Comparison of ENCODE assay signal across 16 cellular contexts in the genomic region with DNA sequence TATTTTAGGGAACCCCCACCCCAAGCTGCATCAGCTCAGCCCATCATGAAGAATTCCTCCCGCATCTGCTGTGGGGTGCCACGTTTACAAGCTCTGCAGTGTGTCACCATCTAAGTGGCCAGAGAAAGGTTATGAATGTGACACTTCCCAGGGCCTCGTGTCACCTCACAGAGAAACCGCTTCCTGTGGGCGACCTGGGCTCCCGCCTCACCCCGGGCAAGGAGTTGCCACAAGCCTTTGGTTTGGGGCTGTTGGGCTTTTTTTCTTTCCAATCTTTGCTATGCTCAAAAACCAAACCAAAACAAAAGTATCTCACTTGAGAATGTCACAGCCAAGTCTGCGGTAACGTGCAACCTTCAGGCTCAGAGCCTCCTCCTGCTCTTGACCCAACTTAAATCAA.
DNase-seq lines count a peak whose midpoint lies in the region; ATAC-seq, FAIRE-seq and TF ChIP-seq lines count a peak whose summit lies in the region.
"Had no signal": no experiment of that assay in that cellular context is flagged by ENCODE, and none has a peak within 500 bp of the region (broad histone marks: within the 10 kb centered on the region; RNA-seq: fewer than 3 reads in every experiment).

No MANE protein-coding gene starts in this region.

- no peak overlapping the region for H2BK120ac ChIP-seq in H1 (replicated peaks; ENCODE audit: low read depth, low read length)

- no peak overlapping the region for H3K9ac ChIP-seq in H1 (replicated peaks in 1 of 4; ENCODE audit: extremely low read depth in 1 of 4, low read depth in 3 of 4, low read length in 3 of 4)
- H3K9ac ChIP-seq: GM23248 had no signal

- H3K27ac Mint-ChIP-seq in activated CD8-positive, alpha-beta T cell treated with anti-CD3 and anti-CD28 coated beads for 36 hours = no peak overlapping the region

- no peak overlapping the region for H2AFZ ChIP-seq in H1 (ENCODE audit: low read length)
- H2AFZ ChIP-seq: GM23248 had no signal

- no peaks in the 10 kb centered on the region for H3K36me3 Mint-ChIP-seq in activated CD8-positive, alpha-beta T cell treated with anti-CD3 and anti-CD28 coated beads for 36 hours (ENCODE audit: low read depth)

- CTCF ChIA-PET in activated CD8-positive, alpha-beta T cell treated with anti-CD3 and anti-CD28 coated beads for 36 hours (lab: Charles Lee) = no interaction called here
- CTCF ChIA-PET in H1 (lab: Charles Lee; ENCODE audit: partially characterized antibody) = interaction anchor here (0.9 to 2.1 kb wide), 5 partner anchors 9 to 81 kb away, joined by 3 to 4 read pairs (median 3); no protein-coding TSS in a partner anchor

- H4K20me1 ChIP-seq in H1 (replicated peaks in 1 of 2; ENCODE audit: control insufficient read depth in 1 of 2, insufficient read depth in 2 of 2, low read length in 2 of 2) = no peaks in the 10 kb centered on the region

- H3K18ac ChIP-seq in H1 (ENCODE audit: extremely low read depth, low read length) = no peak overlapping the region

- no peak for FAIRE-seq in H1 (lab: Jason Lieb, UNC)

- H3K4ac ChIP-seq in H1 (replicated peaks; ENCODE audit: insufficient read length, low read depth, low read length) = no peak overlapping the region

- H3K4me1 ChIP-seq in H1 (replicated peaks in 1 of 4; ENCODE audit: control insufficient read depth in 3 of 4, insufficient read depth in 4 of 4, low read length in 3 of 4) = peaks cover 3 to 9% (median 6%) of the 10 kb centered on the region in 4 experiments; a peak in 6 of 7 replicates
- peaks cover 8 to 9% of the 10 kb centered on the region in 2 donors for H3K4me1 ChIP-seq in aorta (ENCODE audit: control insufficient read depth in 1 of 2, insufficient read depth in 2 of 2, low read length in 2 of 2)
- H3K4me1 ChIP-seq: Caco-2, vagina had no signal

- H2BK20ac ChIP-seq in H1 (ENCODE audit: low read length) = no peak overlapping the region

- peaks cover 21% of the 10 kb centered on the region for H3K4me1 Mint-ChIP-seq in activated CD8-positive, alpha-beta T cell treated with anti-CD3 and anti-CD28 coated beads for 36 hours (ENCODE audit: low read depth)

- H4K91ac ChIP-seq in H1 (replicated peaks; ENCODE audit: insufficient read length, low read length) = no peak overlapping the region

- H3K79me2 ChIP-seq in H1 (ENCODE audit: control insufficient read depth in 1 of 2, insufficient read depth in 2 of 2, low read length in 2 of 2) = no peaks in the 10 kb centered on the region

- H3K14ac ChIP-seq in H1 (ENCODE audit: insufficient read length) = no peak overlapping the region

- TF ChIP-seq RAD21 in H1 (IDR thresholded peaks at IDR 0.05 in 1 of 2, conservative IDR thresholded peaks at IDR 0.05 in 1 of 2; ENCODE audit: low read depth in 2 of 2, low read length in 2 of 2) = no peak

- no peak overlapping the region for H2AK5ac ChIP-seq in H1 (ENCODE audit: low read depth, low read length)

- no peak for TF ChIP-seq EP300 in H1 (IDR thresholded peaks at IDR 0.05; ENCODE audit: borderline replicate concordance in 1 of 2, low read depth in 2 of 2, low read length in 2 of 2)

- H3K4me3 ChIP-seq in H1 (ENCODE audit: extremely low read depth in 1 of 4, insufficient read depth in 2 of 4, low read depth in 3 of 4, low read length in 4 of 4) = no peak overlapping the region
- no peak overlapping the region for H3K4me3 ChIP-seq in aorta (ENCODE audit: low read length in 2 of 2)
- H3K4me3 ChIP-seq: GM23248, left ventricle myocardium inferior, mucosa of descending colon, vagina had no signal

- H3K56ac ChIP-seq in H1 (replicated peaks; ENCODE audit: insufficient read length, low read depth, low read length) = no peak overlapping the region

- 96% methylated on average over 9 of the region's 9 CpGs; no CpG with 5 or more reads in 1 of the 2 experiments for WGBS in H1 (ENCODE audit: extremely low coverage in 1 of 2, insufficient coverage in 1 of 2, insufficient read length in 1 of 2, insufficient replicate concordance in 2 of 2, low coverage in 1 of 2, low lambda C conversion rate in 2 of 2, missing lambda C conversion rate in 1 of 2), 2 experiments
- 11 to 18% methylated on average over 9 of the region's 9 CpGs for WGBS in aorta, 2 donors

- H4K5ac ChIP-seq in H1 (ENCODE audit: insufficient read length, low read depth, low read length) = no peak overlapping the region

- H3K27ac ChIP-seq in H1 (ENCODE audit: low read depth, low read length) (no peak overlapping the region), aorta (ENCODE audit: low read depth in 1 of 2, low read length in 2 of 2) (peak overlapping the region; percentile 24 to 93)
- H3K27ac ChIP-seq: GM23248, left ventricle myocardium inferior, vagina had no signal

- TF ChIP-seq POLR2A in H1 (IDR thresholded peaks at IDR 0.05; ENCODE audit: control extremely low read depth in 1 of 2, low read depth in 2 of 2, low read length in 2 of 2) = no peak

- no peaks in the 10 kb centered on the region for H3K9me3 Mint-ChIP-seq in activated CD8-positive, alpha-beta T cell treated with anti-CD3 and anti-CD28 coated beads for 36 hours

- no peak overlapping the region for H2BK12ac ChIP-seq in H1 (ENCODE audit: low read depth, low read length)

- intact Hi-C loops in activated CD8-positive, alpha-beta T cell treated with anti-CD3 and anti-CD28 coated beads for 36 hours (cut with micrococcal nuclease) = no loop called here
- intact Hi-C loops in aorta (cut with DNase I) = no loop called here

- no peak overlapping the region for H3K4me3 Mint-ChIP-seq in activated CD8-positive, alpha-beta T cell treated with anti-CD3 and anti-CD28 coated beads for 36 hours

- no peak overlapping the region for H2BK15ac ChIP-seq in H1 (ENCODE audit: low read length)

- H3K36me3 ChIP-seq in H1 (ENCODE audit: control insufficient read depth in 2 of 4, insufficient read depth in 4 of 4, low read length in 3 of 4) = no peaks in the 10 kb centered on the region
- H3K36me3 ChIP-seq in aorta (ENCODE audit: control insufficient read depth in 1 of 2, insufficient read depth in 2 of 2, low read length in 1 of 2) = no peaks in the 10 kb centered on the region
- H3K36me3 ChIP-seq: left ventricle myocardium inferior, vagina had no signal

- H3K23ac ChIP-seq in H1 (ENCODE audit: insufficient read length) = no peak overlapping the region

- peaks cover 3% of the 10 kb centered on the region for H3K27me3 Mint-ChIP-seq in activated CD8-positive, alpha-beta T cell treated with anti-CD3 and anti-CD28 coated beads for 36 hours

- peaks cover 0 to 5% (median 0%) of the 10 kb centered on the region in 4 experiments; a peak in 1 of 7 replicates for H3K27me3 ChIP-seq in H1 (replicated peaks in 1 of 4; ENCODE audit: control insufficient read depth in 3 of 4, extremely low read depth in 1 of 4, insufficient read depth in 3 of 4, low read length in 3 of 4)
- H3K27me3 ChIP-seq in aorta (ENCODE audit: control insufficient read depth in 1 of 2, insufficient read depth in 2 of 2, low read length in 1 of 2) = no peaks in the 10 kb centered on the region
- H3K27me3 ChIP-seq: vagina had no signal

- peak in 2 of 3 donors; percentile 1 to 14 for DNase-seq in stimulated activated CD4-positive, alpha-beta T cell treated with anti-CD3 and anti-CD28 coated beads, Interleukin-12 subunit alpha, Interleukin-12 subunit beta, amount 100 ng/mL, for 48 hours (ENCODE audit: low read depth in 2 of 3, low spot score in 1 of 3)
- DNase-seq in stimulated activated CD4-positive, alpha-beta T cell treated with anti-CD3 and anti-CD28 coated beads, Interleukin-4, amount 100 ng/mL, for 24 hours = no peak
- peak; percentile 76 for DNase-seq in activated CD8-positive, alpha-beta T cell treated with anti-CD3 and anti-CD28 coated beads for 36 hours
- DNase-seq in H1 (ENCODE audit: low read depth in 1 of 2, low spot score in 2 of 2) (no peak), aorta (no peak), NCI-H2227 (lab: John Stamatoyannopoulos, UW; ENCODE audit: unreplicated experiment) (no peak)
- DNase-seq: Caco-2, cerebellar nuclear complex, GM23248, left ventricle myocardium inferior, mucosa of descending colon, NCI-H2227 treated with DMSO at 0.1 percent for 48 hours, retina, SW 1271 had no signal

- no peak for TF ChIP-seq CTCF in activated CD8-positive, alpha-beta T cell treated with anti-CD3 and anti-CD28 coated beads for 36 hours (IDR thresholded peaks at IDR 0.05)
- TF ChIP-seq CTCF in H1 (IDR thresholded peaks at IDR 0.05; ENCODE audit: control extremely low read depth in 1 of 3, insufficient read depth in 1 of 3, low read depth in 1 of 3, low read length in 3 of 3) = no peak

- H3K79me1 ChIP-seq in H1 (ENCODE audit: low read depth, low read length) = no peaks in the 10 kb centered on the region

- peak; percentile 94 for ATAC-seq in activated CD8-positive, alpha-beta T cell treated with anti-CD3 and anti-CD28 coated beads for 36 hours
- ATAC-seq in aorta (ENCODE audit: low FRiP score) (no peak), HG02763 (IDR thresholded peaks at IDR 0.05; ENCODE audit: unreplicated experiment) (no peak)
- ATAC-seq: mucosa of descending colon had no signal

- no peak overlapping the region for H2BK5ac ChIP-seq in H1 (ENCODE audit: low read depth, low read length)

- H3K4me2 ChIP-seq in H1 (ENCODE audit: insufficient read depth in 1 of 2, low read depth in 2 of 2, low read length in 2 of 2) = no peak overlapping the region

- peak overlapping the region; percentile 38; the same call in 1 of the 2 replicates for H4K8ac ChIP-seq in H1 (ENCODE audit: extremely low read depth, insufficient read depth, low read length)

- POLR2A ChIA-PET in activated CD8-positive, alpha-beta T cell treated with anti-CD3 and anti-CD28 coated beads for 36 hours (lab: Charles Lee) = no interaction called here
- POLR2A ChIA-PET in H1 (lab: Charles Lee; ENCODE audit: partially characterized antibody) = no interaction called here

- peaks cover 8% of the 10 kb centered on the region; the same call in 1 of the 2 replicates for H3K23me2 ChIP-seq in H1 (ENCODE audit: low read depth, low read length)

- H3K9me3 ChIP-seq in H1 (ENCODE audit: insufficient read depth in 2 of 2, low read depth in 1 of 2, low read length in 1 of 2) = no peaks in the 10 kb centered on the region
- no peaks in the 10 kb centered on the region for H3K9me3 ChIP-seq in aorta (ENCODE audit: control insufficient read depth, low read length)
- H3K9me3 ChIP-seq: Caco-2, left ventricle myocardium inferior, mucosa of descending colon, vagina had no signal

TF ChIP-seq in H1, 55 proteins besides CTCF, POLR2A, EP300 and RAD21 (continues in another document):
- no peak for TF ChIP-seq RNF2 (IDR thresholded peaks at IDR 0.05; ENCODE audit: borderline replicate concordance, low read depth, low read length, missing control alignments, poor library complexity, severe bottlenecking)
- TF ChIP-seq YY1 (IDR thresholded peaks at IDR 0.05; ENCODE audit: low read depth, low read length) = no peak
- no peak for TF ChIP-seq CEBPB (IDR thresholded peaks at IDR 0.05; ENCODE audit: low read depth, low read length)
- no peak for TF ChIP-seq CHD1 (IDR thresholded peaks at IDR 0.05; ENCODE audit: low read depth, low read length)
- no peak for TF ChIP-seq TBP (IDR thresholded peaks at IDR 0.05; ENCODE audit: low read depth, low read length)
- no peak for TF ChIP-seq BRCA1 (IDR thresholded peaks at IDR 0.05; ENCODE audit: low read depth, low read length)
- TF ChIP-seq SP4 (IDR thresholded peaks at IDR 0.05; ENCODE audit: low read length) = no peak

Comparison
In these comparisons a context has a peak if more than half of its experiments do, and no peak if none do; other contexts are left out.
1. DNase-seq: peak in stimulated activated CD4-positive, alpha-beta T cell treated with anti-CD3 and anti-CD28 coated beads, Interleukin-12 subunit alpha, Interleukin-12 subunit beta, amount 100 ng/mL, for 48 hours (2 of 3) and activated CD8-positive, alpha-beta T cell treated with anti-CD3 and anti-CD28 coated beads for 36 hours (single experiment); none in stimulated activated CD4-positive, alpha-beta T cell treated with anti-CD3 and anti-CD28 coated beads, Interleukin-4, amount 100 ng/mL, for 24 hours (single experiment), H1 (0 of 2), aorta (0 of 2) and NCI-H2227 (single experiment).